Comparison of ENCODE assay signal across 11 cellular contexts in genomic region chr10:8026349-8027259, GRCh38. TPM values are rescaled to one million over a fixed set of nuclear protein-coding genes. Genes with fewer than 3 reads are reported as not detected.
DNase-seq lines count a peak whose midpoint lies in the region; ATAC-seq and FAIRE-seq lines count a peak whose summit lies in the region.
"Had no signal": no experiment of that assay in that cellular context is flagged by ENCODE, and none has a peak within 500 bp of the region (broad histone marks: within the 10 kb centered on the region; RNA-seq: fewer than 3 reads in every experiment).

No MANE protein-coding gene starts in this region.

- peak; percentile 60 for ATAC-seq in GM19372 (IDR thresholded peaks at IDR 0.05; ENCODE audit: low read depth, unreplicated experiment)
- peak; percentile 79 for ATAC-seq in left lobe of liver
- no peak for ATAC-seq in GM19455 (IDR thresholded peaks at IDR 0.05; ENCODE audit: unreplicated experiment)

- no peaks in the 10 kb centered on the region for H3K27me3 ChIP-seq in CD4-positive, alpha-beta memory T cell (ENCODE audit: insufficient read depth, low read length)

- H3K27ac Mint-ChIP-seq in CD4-positive, alpha-beta memory T cell = peak overlapping the region in 3 of 7 donors; percentile 7 to 56 (median 17)
- peak overlapping the region; percentile 2 for H3K27ac Mint-ChIP-seq in activated CD4-positive, alpha-beta memory T cell treated with anti-CD3 and anti-CD28 coated beads, Interleukin-2, amount 10 ng/mL, durations not matched to agents 7 days and 5 days

- H3K9me3 Mint-ChIP-seq in CD4-positive, alpha-beta memory T cell = no peaks in the 10 kb centered on the region
- no peaks in the 10 kb centered on the region for H3K9me3 Mint-ChIP-seq in activated CD4-positive, alpha-beta memory T cell treated with anti-CD3 and anti-CD28 coated beads, Interleukin-2, amount 10 ng/mL, durations not matched to agents 7 days and 5 days

- POLR2A ChIA-PET in CD4-positive, alpha-beta memory T cell (lab: Charles Lee; ENCODE audit: partially characterized antibody) = no interaction called here
- POLR2A ChIA-PET in activated CD4-positive, alpha-beta memory T cell treated with anti-CD3 and anti-CD28 coated beads, Interleukin-2, amount 10 ng/mL, durations not matched to agents 7 days and 5 days (lab: Charles Lee) = no interaction called here

- no peak for DNase-seq in CD4-positive, alpha-beta memory T cell
- DNase-seq in activated CD4-positive, alpha-beta memory T cell treated with anti-CD3 and anti-CD28 coated beads, Interleukin-2, amount 10 ng/mL, durations not matched to agents 7 days and 5 days = no peak
- no peak for DNase-seq in left lobe of liver (ENCODE audit: low spot score)
- DNase-seq in G401 (ENCODE audit: low spot score) = no peak
- DNase-seq in frontal cortex (ENCODE audit: low spot score in 2 of 2) = no peak
- DNase-seq in KBM-7 = no peak
- DNase-seq: activated CD8-positive, alpha-beta memory T cell treated with anti-CD3 and anti-CD28 coated beads, Interleukin-2, amount 50 U/mL, for 4 hours; colonic mucosa; stimulated activated naive CD4-positive, alpha-beta T cell treated with Interleukin-2 at 50 U/mL for 16 hours had no signal

- no peaks in the 10 kb centered on the region for H3K4me1 ChIP-seq in CD4-positive, alpha-beta memory T cell (ENCODE audit: insufficient read depth, low read length)
- H3K4me1 ChIP-seq: colonic mucosa had no signal

- no peaks in the 10 kb centered on the region for H3K36me3 Mint-ChIP-seq in CD4-positive, alpha-beta memory T cell
- H3K36me3 Mint-ChIP-seq in activated CD4-positive, alpha-beta memory T cell treated with anti-CD3 and anti-CD28 coated beads, Interleukin-2, amount 10 ng/mL, durations not matched to agents 7 days and 5 days (ENCODE audit: low read depth) = no peaks in the 10 kb centered on the region

- H3K27me3 Mint-ChIP-seq in CD4-positive, alpha-beta memory T cell = peaks cover 13 to 18% of the 10 kb centered on the region in 2 donors
- peaks cover 15% of the 10 kb centered on the region for H3K27me3 Mint-ChIP-seq in activated CD4-positive, alpha-beta memory T cell treated with anti-CD3 and anti-CD28 coated beads, Interleukin-2, amount 10 ng/mL, durations not matched to agents 7 days and 5 days

- H3K27ac ChIP-seq in CD4-positive, alpha-beta memory T cell (ENCODE audit: low read depth, low read length) = no peak overlapping the region
- H3K27ac ChIP-seq: colonic mucosa had no signal

- H3K4me3 Mint-ChIP-seq in CD4-positive, alpha-beta memory T cell = peak overlapping the region; percentile 65 to 84 (median 75)
- H3K4me3 Mint-ChIP-seq in activated CD4-positive, alpha-beta memory T cell treated with anti-CD3 and anti-CD28 coated beads, Interleukin-2, amount 10 ng/mL, durations not matched to agents 7 days and 5 days = peak overlapping the region; percentile 69

- intact Hi-C loops in CD4-positive, alpha-beta memory T cell (cut with micrococcal nuclease) = no loop called here

- no peaks in the 10 kb centered on the region for H3K36me3 ChIP-seq in CD4-positive, alpha-beta memory T cell (ENCODE audit: insufficient read depth, low read length)
- H3K36me3 ChIP-seq: colonic mucosa had no signal

- CTCF ChIA-PET in CD4-positive, alpha-beta memory T cell (lab: Charles Lee; ENCODE audit: partially characterized antibody) = no interaction called here
- CTCF ChIA-PET in activated CD4-positive, alpha-beta memory T cell treated with anti-CD3 and anti-CD28 coated beads, Interleukin-2, amount 10 ng/mL, durations not matched to agents 7 days and 5 days (lab: Charles Lee) = interaction anchor here (0.6 kb wide), 2 partner anchors 72 to 1168 kb away, joined by 3 read pairs; no protein-coding TSS in a partner anchor

- no peak for FAIRE-seq in frontal cortex (lab: Jason Lieb, UNC)

- in situ Hi-C loops in G401 (cut with HindIII; ENCODE audit: low sequenced_read_pairs) (no loop called here), KBM-7 (cut with MboI; ENCODE audit: low pct_unique_long_range_greater_than_20kb, low sequenced_read_pairs) (no loop called here)

- H3K4me1 Mint-ChIP-seq in CD4-positive, alpha-beta memory T cell = peaks cover 4 to 8% (median 4%) of the 10 kb centered on the region in 4 donors
- H3K4me1 Mint-ChIP-seq in activated CD4-positive, alpha-beta memory T cell treated with anti-CD3 and anti-CD28 coated beads, Interleukin-2, amount 10 ng/mL, durations not matched to agents 7 days and 5 days = peaks cover 7% of the 10 kb centered on the region

- no peaks in the 10 kb centered on the region for H3K9me3 ChIP-seq in CD4-positive, alpha-beta memory T cell (ENCODE audit: control insufficient read depth in 1 of 2, low read length in 2 of 2)
- H3K9me3 ChIP-seq: colonic mucosa had no signal

- H3K4me3 ChIP-seq in CD4-positive, alpha-beta memory T cell (ENCODE audit: low read length in 2 of 2) = no peak overlapping the region
- H3K4me3 ChIP-seq: colonic mucosa had no signal

RNA-seq across cellular contexts. Expression of gene GATA3, which starts 27.9 kb away (rescaled TPM):
- 10 to 100 TPM; 61.9 to 63.8 TPM for total RNA-seq in CD4-positive, alpha-beta memory T cell
- 10 to 100 TPM; 64.8 to 79.7 TPM for polyA plus RNA-seq in CD4-positive, alpha-beta memory T cell
- total RNA-seq in activated CD4-positive, alpha-beta memory T cell treated with anti-CD3 and anti-CD28 coated beads, Interleukin-2, amount 10 ng/mL, durations not matched to agents 7 days and 5 days = 100 to 1,000 TPM; 112 TPM
- 0.88 TPM for total RNA-seq in left lobe of liver
- not detected in 2 replicates for total RNA-seq in G401 (2014; rRNA removed; shearing (Covaris generic))
- not detected for total RNA-seq in frontal cortex

Comparison
In these comparisons a context has a peak if more than half of its experiments do, and no peak if none do; other contexts are left out.
1. RNA of gene GATA3, which starts 27.9 kb away (total RNA-seq): 112 TPM in activated CD4-positive, alpha-beta memory T cell treated with anti-CD3 and anti-CD28 coated beads, Interleukin-2, amount 10 ng/mL, durations not matched to agents 7 days and 5 days and 61.9 to 63.8 TPM in CD4-positive, alpha-beta memory T cell; 0.88 TPM in left lobe of liver (single experiment), not detected in G401 and not detected in frontal cortex (single experiment); every median in the first group is over 10 times any median in the second.